In the genomic region with DNA sequence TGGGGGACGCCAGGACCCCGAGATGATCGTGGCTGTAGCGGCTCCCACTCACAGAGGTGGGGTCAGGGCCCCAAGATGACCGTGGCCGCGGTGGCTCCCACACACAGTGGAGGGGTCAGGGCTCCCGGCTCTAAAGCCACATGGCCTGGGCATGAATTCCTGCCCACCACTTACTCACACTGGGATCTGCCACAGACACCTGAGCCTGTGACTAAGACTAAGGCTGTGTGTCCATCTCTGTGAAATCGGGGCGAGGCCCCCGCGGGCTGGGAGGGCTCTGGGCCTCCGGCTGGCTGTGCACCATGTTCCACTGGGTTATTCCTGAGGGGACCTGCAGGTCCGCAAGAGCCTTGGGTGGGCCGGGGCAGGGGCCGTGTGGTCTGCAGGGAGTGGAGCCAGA, we compare ENCODE assay signal across 21 cellular contexts. TPM values are rescaled to one million over a fixed set of nuclear protein-coding genes. Genes with fewer than 3 reads are reported as not detected.
DNase-seq lines count a peak whose midpoint lies in the region; ATAC-seq, FAIRE-seq and TF ChIP-seq lines count a peak whose summit lies in the region.
"Had no signal": no experiment of that assay in that cellular context is flagged by ENCODE, and none has a peak within 500 bp of the region (broad histone marks: within the 10 kb centered on the region; RNA-seq: fewer than 3 reads in every experiment).

No MANE protein-coding gene starts in this region.

- H3K36me3 ChIP-seq in HepG2 (replicated peaks in 1 of 2; ENCODE audit: control insufficient read depth in 1 of 2, insufficient read depth in 2 of 2, low read length in 2 of 2), result peaks cover 9 to 19% of the 10 kb centered on the region in 2 experiments; a peak in 2 of 5 replicates
- no peaks in the 10 kb centered on the region for H3K36me3 ChIP-seq in right lobe of liver
- H3K36me3 ChIP-seq in mucosa of stomach (ENCODE audit: control insufficient read depth, insufficient read depth, low read length), result no peaks in the 10 kb centered on the region

- intact Hi-C loops in HepG2 (cut with micrococcal nuclease; ENCODE audit: unreplicated experiment), result no loop called here
- intact Hi-C loops in right lobe of liver (cut with DNase I), result no loop called here

- in situ Hi-C loops in HepG2 (cut with HindIII; ENCODE audit: extremely low pct_ligation_motif_present, low pct_unique_long_range_greater_than_20kb), result no loop called here

- H3K4me1 ChIP-seq in HepG2 (ENCODE audit: insufficient read depth, low read length) (peaks cover 12% of the 10 kb centered on the region), right lobe of liver (peaks cover 0 to 34% (median 19%) of the 10 kb centered on the region in 4 donors), mucosa of stomach (ENCODE audit: control insufficient read depth, insufficient read depth, low read length) (peaks cover 93% of the 10 kb centered on the region)

- no peak overlapping the region for H3K9ac ChIP-seq in HepG2 (ENCODE audit: insufficient read depth, low read depth, low read length)
- H3K9ac ChIP-seq in mucosa of stomach (ENCODE audit: low read length), result peak overlapping the region; percentile 28

- no peak overlapping the region for H3K4me2 ChIP-seq in HepG2 (ENCODE audit: low read depth, low read length)
- H3K4me2 ChIP-seq: GM23338 had no signal

- CTCF ChIA-PET in HepG2 (lab: Yijun Ruan, JAX; ENCODE audit: low intra/inter-chr PET ratio, low total read pairs) (no interaction called here), RWPE1 (lab: Yijun Ruan, JAX) (no interaction called here)

- H3K27me3 ChIP-seq in HepG2 (ENCODE audit: control insufficient read depth in 1 of 2, insufficient read depth in 2 of 2, low read length in 2 of 2), result no peaks in the 10 kb centered on the region
- no peaks in the 10 kb centered on the region for H3K27me3 ChIP-seq in right lobe of liver
- H3K27me3 ChIP-seq in mucosa of stomach (ENCODE audit: control insufficient read depth, insufficient read depth, low read length), result no peaks in the 10 kb centered on the region

- no peak for TF ChIP-seq RAD21 in HepG2 (CRISPR knock-in tag; IDR thresholded peaks at IDR 0.05)

- TF ChIP-seq POLR2A in HepG2 (IDR thresholded peaks at IDR 0.05; ENCODE audit: insufficient read depth in 1 of 2, low read depth in 2 of 2, low read length in 2 of 2) (no peak), right lobe of liver (IDR thresholded peaks at IDR 0.05) (no peak)

- H4K20me1 ChIP-seq in HepG2 (ENCODE audit: insufficient read depth, low read length), result peaks cover 54% of the 10 kb centered on the region; the same call in 1 of the 2 replicates

- DNase-seq in HepG2 (ENCODE audit: low spot score) (no peak), right lobe of liver (no peak), RWPE1 (ENCODE audit: low spot score) (peak; percentile 33), iPS-NIHi11 (ENCODE audit: low spot score) (no peak), GDM1 (lab: John Stamatoyannopoulos, UW) (no peak), NAMALWA (ENCODE audit: low spot score) (no peak), mucosa of gallbladder (ENCODE audit: low spot score) (no peak)
- DNase-seq: 8988T, C1 segment of cervical spinal cord, Calu3, KBM-7, NCI-H1048, NCI-H1436 treated with DMSO at 0.1 percent for 48 hours, NCI-H2081, NCI-H510A, NCI-H82, Right ventricle myocardium superior had no signal

- H2AFZ ChIP-seq in HepG2 (ENCODE audit: low read length), result no peak overlapping the region
- H2AFZ ChIP-seq: GM23338 had no signal

- no peak overlapping the region for H3K4me3 ChIP-seq in HepG2 (replicated peaks in 1 of 3; ENCODE audit: insufficient read depth in 1 of 3, low read depth in 2 of 3, low read length in 3 of 3)
- no peak overlapping the region for H3K4me3 ChIP-seq in right lobe of liver
- no peak overlapping the region for H3K4me3 ChIP-seq in mucosa of stomach (ENCODE audit: low read length)
- H3K4me3 ChIP-seq: GM23338, SK-N-MC had no signal

- no peak for TF ChIP-seq EP300 in HepG2 (IDR thresholded peaks at IDR 0.05; ENCODE audit: low read depth in 2 of 2, low read length in 2 of 2)
- TF ChIP-seq EP300 in HepG2 (CRISPR knock-in tag; IDR thresholded peaks at IDR 0.05; ENCODE audit: borderline replicate concordance), result no peak

- TF ChIP-seq CTCF in HepG2 (CRISPR knock-in tag; IDR thresholded peaks at IDR 0.05) (no peak), right lobe of liver (IDR thresholded peaks at IDR 0.05) (no peak), RWPE1 (conservative IDR thresholded peaks at IDR 0.05; ENCODE audit: low read depth) (no peak)

- H3K9me3 ChIP-seq in HepG2 (ENCODE audit: low read length), result no peaks in the 10 kb centered on the region
- no peaks in the 10 kb centered on the region for H3K9me3 ChIP-seq in right lobe of liver
- H3K9me3 ChIP-seq in mucosa of stomach (ENCODE audit: control insufficient read depth, low read length), result no peaks in the 10 kb centered on the region

- H3K79me2 ChIP-seq in HepG2 (ENCODE audit: insufficient read depth, low read length), result peaks cover 34% of the 10 kb centered on the region

- no peak overlapping the region for H3K27ac ChIP-seq in HepG2 (ENCODE audit: extremely low read length, insufficient read depth, low read length)
- no peak overlapping the region for H3K27ac ChIP-seq in right lobe of liver
- no peak overlapping the region for H3K27ac ChIP-seq in RWPE1
- H3K27ac ChIP-seq: HL-60, SK-N-MC had no signal

- FAIRE-seq in HepG2 (lab: Jason Lieb, UNC), result no peak

- ATAC-seq in HepG2 (no peak), right lobe of liver (no peak)
- ATAC-seq: GM23338 had no signal

- BruUV-seq in HepG2 (replicated peaks; lab: Mats Ljungman, UMichigan), result no TSS peak

- WGBS in HepG2 (ENCODE audit: low lambda C conversion rate), result 100% methylated on average over 1 of the region's 16 CpGs
- no CpG with 5 or more reads among the region's 16 CpGs for WGBS in right lobe of liver (ENCODE audit: insufficient coverage, low coverage, low lambda C conversion rate, missing lambda C conversion rate)

- POLR2A ChIA-PET in HepG2 (lab: Yijun Ruan, JAX), result no interaction called here
- POLR2A ChIA-PET in RWPE1 (lab: Yijun Ruan, JAX; ENCODE audit: low non-redundant PET), result no interaction called here

TF ChIP-seq in HepG2, 621 proteins besides CTCF, POLR2A, EP300 and RAD21:
- TF ChIP-seq MXD4 (CRISPR knock-in tag; IDR thresholded peaks at IDR 0.05), result no peak
- TF ChIP-seq, protein P1, sequence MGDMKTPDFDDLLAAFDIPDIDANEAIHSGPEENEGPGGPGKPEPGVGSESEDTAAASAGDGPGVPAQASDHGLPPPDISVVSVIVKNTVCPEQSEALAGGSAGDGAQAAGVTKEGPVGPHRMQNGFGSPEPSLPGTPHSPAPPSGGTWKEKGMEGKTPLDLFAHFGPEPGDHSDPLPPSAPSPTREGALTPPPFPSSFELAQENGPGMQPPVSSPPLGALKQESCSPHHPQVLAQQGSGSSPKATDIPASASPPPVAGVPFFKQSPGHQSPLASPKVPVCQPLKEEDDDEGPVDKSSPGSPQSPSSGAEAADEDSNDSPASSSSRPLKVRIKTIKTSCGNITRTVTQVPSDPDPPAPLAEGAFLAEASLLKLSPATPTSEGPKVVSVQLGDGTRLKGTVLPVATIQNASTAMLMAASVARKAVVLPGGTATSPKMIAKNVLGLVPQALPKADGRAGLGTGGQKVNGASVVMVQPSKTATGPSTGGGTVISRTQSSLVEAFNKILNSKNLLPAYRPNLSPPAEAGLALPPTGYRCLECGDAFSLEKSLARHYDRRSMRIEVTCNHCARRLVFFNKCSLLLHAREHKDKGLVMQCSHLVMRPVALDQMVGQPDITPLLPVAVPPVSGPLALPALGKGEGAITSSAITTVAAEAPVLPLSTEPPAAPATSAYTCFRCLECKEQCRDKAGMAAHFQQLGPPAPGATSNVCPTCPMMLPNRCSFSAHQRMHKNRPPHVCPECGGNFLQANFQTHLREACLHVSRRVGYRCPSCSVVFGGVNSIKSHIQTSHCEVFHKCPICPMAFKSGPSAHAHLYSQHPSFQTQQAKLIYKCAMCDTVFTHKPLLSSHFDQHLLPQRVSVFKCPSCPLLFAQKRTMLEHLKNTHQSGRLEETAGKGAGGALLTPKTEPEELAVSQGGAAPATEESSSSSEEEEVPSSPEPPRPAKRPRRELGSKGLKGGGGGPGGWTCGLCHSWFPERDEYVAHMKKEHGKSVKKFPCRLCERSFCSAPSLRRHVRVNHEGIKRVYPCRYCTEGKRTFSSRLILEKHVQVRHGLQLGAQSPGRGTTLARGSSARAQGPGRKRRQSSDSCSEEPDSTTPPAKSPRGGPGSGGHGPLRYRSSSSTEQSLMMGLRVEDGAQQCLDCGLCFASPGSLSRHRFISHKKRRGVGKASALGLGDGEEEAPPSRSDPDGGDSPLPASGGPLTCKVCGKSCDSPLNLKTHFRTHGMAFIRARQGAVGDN (CRISPR knock-in tag; IDR thresholded peaks at IDR 0.05), result 0 out of 2 replicates have a peak, but pooled peaks have one; percentile 11

RNA-seq across cellular contexts. Expression of a gene that starts 18.5 kb away (rescaled TPM):
- total RNA-seq in HepG2 (2016; rRNA removed; fragmentation: Illumina TruSeq; extraction: Trizol), result 3.4 and 3.8 TPM in 2 replicates
- 0.81 and 2.1 TPM in 2 replicates for total RNA-seq in HepG2 (2016; cell fraction: cytosol; rRNA removed; fragmentation: Illumina TruSeq; extraction: Trizol; ENCODE audit: low read depth)
- total RNA-seq in HepG2 (2016; cell fraction: insoluble cytoplasmic fraction; rRNA removed; fragmentation: Illumina TruSeq; extraction: Trizol), result 3.4 and 3.9 TPM in 2 replicates
- total RNA-seq in HepG2 (2016; cell fraction: membrane; rRNA removed; fragmentation: Illumina TruSeq; extraction: Trizol), result 3.4 and 4.3 TPM in 2 replicates
- total RNA-seq in HepG2 (2016; cell fraction: nucleus; rRNA removed; fragmentation: Illumina TruSeq; extraction: Trizol), result 3.4 and 6.6 TPM in 2 replicates
- polyA plus RNA-seq in HepG2 (2011; rRNA removed), result 1.3 and 1.7 TPM in 2 replicates
- 0.79 and 1.3 TPM in 2 replicates for polyA plus RNA-seq in HepG2 (2011; cell fraction: cytosol; rRNA removed)
- 7.1 and 7.6 TPM in 2 replicates for polyA plus RNA-seq in HepG2 (2011; cell fraction: nucleus; rRNA removed)
- polyA plus RNA-seq in HepG2 (2012), result 7.2 and 7.6 TPM in 2 replicates
- 1.2 TPM in 2 replicates for polyA plus RNA-seq in HepG2 (2016; cell fraction: cytosol; fragmentation: Illumina TruSeq; extraction: Trizol; ENCODE audit: low read depth)
- polyA plus RNA-seq in HepG2 (2016; cell fraction: insoluble cytoplasmic fraction; fragmentation: Illumina TruSeq; extraction: Trizol; ENCODE audit: low read depth), result 3.7 and 8.7 TPM in 2 replicates
- 2.7 and 4.8 TPM in 2 replicates for polyA plus RNA-seq in HepG2 (2016; cell fraction: membrane; fragmentation: Illumina TruSeq; extraction: Trizol; ENCODE audit: low read depth)
- polyA plus RNA-seq in HepG2 (2016; cell fraction: nucleus; fragmentation: Illumina TruSeq; extraction: Trizol; ENCODE audit: insufficient read depth, low read depth), result 14.0 and 14.3 TPM in 2 replicates
- polyA minus RNA-seq in HepG2 (2011; rRNA and poly(A)+ RNA removed; ENCODE audit: low replicate concordance), result 0.98 and 4.2 TPM in 2 replicates
- polyA minus RNA-seq in HepG2 (2011; cell fraction: cytosol; rRNA and poly(A)+ RNA removed), result 2.7 and 6.6 TPM in 2 replicates
- polyA minus RNA-seq in HepG2 (2011; cell fraction: nucleus; rRNA and poly(A)+ RNA removed), result 5.0 and 7.5 TPM in 2 replicates
- total RNA-seq in right lobe of liver, result 10 to 100 TPM in 2 of 6 experiments, 1 to 10 TPM in 4; 3.8 to 15.5 (median 8.3) TPM
- 72.0 TPM for total RNA-seq in mucosa of gallbladder
